Comparison of ENCODE assay signal across 20 cellular contexts in the genomic region with DNA sequence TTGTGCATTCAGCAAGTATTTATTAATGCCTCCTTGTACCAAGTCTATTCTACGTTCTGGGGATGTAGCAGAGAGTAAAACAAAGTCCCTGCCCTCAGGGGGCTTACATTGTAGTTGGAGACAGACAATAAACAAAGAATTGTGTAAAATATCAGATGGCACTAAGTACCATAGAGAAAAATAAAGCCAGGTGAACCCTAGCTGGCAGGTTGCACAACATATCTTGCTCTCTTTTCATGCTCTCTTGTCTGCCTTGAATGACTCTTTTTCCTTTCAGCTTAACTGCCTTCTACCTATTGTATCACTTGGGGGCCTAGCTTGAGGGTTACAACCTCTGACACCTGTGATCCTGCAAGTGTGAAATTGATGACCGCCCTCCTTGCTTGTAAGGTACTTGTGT. TPM values are rescaled to one million over a fixed set of nuclear protein-coding genes. Genes with fewer than 3 reads are reported as not detected.
A peak's percentile ranks its signal among the peaks of the same experiment; 100 is the strongest.
DNase-seq lines count a peak whose midpoint lies in the region; ATAC-seq and TF ChIP-seq lines count a peak whose summit lies in the region.
"Had no signal": no experiment of that assay in that cellular context is flagged by ENCODE, and none has a peak within 500 bp of the region (broad histone marks: within the 10 kb centered on the region; RNA-seq: fewer than 3 reads in every experiment).

No MANE protein-coding gene starts in this region.

- H4K20me1 ChIP-seq in OCI-LY3 (ENCODE audit: insufficient read depth, low read length): no peaks in the 10 kb centered on the region
- no peaks in the 10 kb centered on the region for H4K20me1 ChIP-seq in H9 (ENCODE audit: control insufficient read depth, insufficient read depth, insufficient read length)

- peaks cover 61% of the 10 kb centered on the region for H3K27me3 ChIP-seq in OCI-LY3 (ENCODE audit: low read depth, low read length)
- H3K27me3 ChIP-seq in brain microvascular endothelial cell (replicated peaks): no peaks in the 10 kb centered on the region
- H3K27me3 ChIP-seq in trophoblast cell (ENCODE audit: insufficient read depth, low read length): no peaks in the 10 kb centered on the region
- H3K27me3 ChIP-seq in stomach: no peaks in the 10 kb centered on the region
- no peaks in the 10 kb centered on the region for H3K27me3 ChIP-seq in H9 (ENCODE audit: insufficient read depth, low read length)
- H3K27me3 ChIP-seq: MG63, neutrophil had no signal

- no peak overlapping the region for H3K4me3 ChIP-seq in OCI-LY3 (ENCODE audit: low read length)
- H3K4me3 ChIP-seq in brain microvascular endothelial cell (ENCODE audit: low read depth, low read length): no peak overlapping the region
- H3K4me3 ChIP-seq in trophoblast cell (ENCODE audit: low read depth, low read length): no peak overlapping the region
- H3K4me3 ChIP-seq in stomach: no peak overlapping the region
- H3K4me3 ChIP-seq: MG63, SK-N-MC, skin epidermis, thoracic aorta had no signal

- H3K9ac ChIP-seq in OCI-LY3 (ENCODE audit: low read length) (no peak overlapping the region), trophoblast cell (ENCODE audit: low read length) (no peak overlapping the region), H9 (ENCODE audit: extremely low read depth, insufficient read length, low read length) (no peak overlapping the region)

- no peak overlapping the region for H3K27ac ChIP-seq in OCI-LY3 (ENCODE audit: low read length)
- H3K27ac ChIP-seq in brain microvascular endothelial cell: peak overlapping the region; percentile 81
- peak overlapping the region; percentile 97 for H3K27ac ChIP-seq in trophoblast cell (ENCODE audit: low read depth, low read length)
- H3K27ac ChIP-seq in stomach: no peak overlapping the region
- H3K27ac ChIP-seq in H9 (ENCODE audit: insufficient read length, low read depth, low read length): no peak overlapping the region
- H3K27ac ChIP-seq: neutrophil, SK-N-MC, thoracic aorta had no signal

- H4K91ac ChIP-seq in trophoblast cell (ENCODE audit: low read depth, low read length): peak overlapping the region; percentile 93
- H4K91ac ChIP-seq in H9 (ENCODE audit: insufficient read length, low read depth, low read length): no peak overlapping the region

- H2BK120ac ChIP-seq in trophoblast cell (ENCODE audit: insufficient read depth, low read length, poor library complexity) (peak overlapping the region; percentile 67), H9 (ENCODE audit: low read depth, low read length, poor library complexity, severe bottlenecking) (no peak overlapping the region)

- H3K4ac ChIP-seq in trophoblast cell (ENCODE audit: low read depth, low read length) (peak overlapping the region; percentile 40), H9 (ENCODE audit: low read depth, low read length) (no peak overlapping the region)

- H2BK5ac ChIP-seq in trophoblast cell (ENCODE audit: low read depth, low read length, poor library complexity) (peak overlapping the region; percentile 82), H9 (ENCODE audit: insufficient read length, low read length) (no peak overlapping the region)

- no peak for TF ChIP-seq EP300 in stomach (IDR thresholded peaks at IDR 0.05)

- no CpG with 5 or more reads among the region's 2 CpGs for WGBS in trophoblast cell (ENCODE audit: extremely low coverage, insufficient coverage, insufficient read length)
- WGBS in stomach, 5 donors: 81 to 89% (median 88%) methylated on average over 2 of the region's 2 CpGs
- no CpG with 5 or more reads among the region's 2 CpGs for WGBS in H9 (ENCODE audit: extremely low coverage, insufficient read length, low lambda C conversion rate)

- peak overlapping the region; percentile 92 for H3K27ac Mint-ChIP-seq in T-helper 1 cell treated with Interleukin-12 subunit alpha and Interleukin-12 subunit beta and Interleukin-4 antibody, amounts not matched to agents 30 μg/mL and 1 μg/mL, for 36 hours
- peak overlapping the region in 1 of 3 experiments; percentile 27; a peak in 1 of 7 replicates for H3K27ac Mint-ChIP-seq in H9

- no peak overlapping the region for H3K56ac ChIP-seq in H9 (ENCODE audit: insufficient read length, low read depth, low read length)

- H3K79me2 ChIP-seq in OCI-LY3 (ENCODE audit: low read length) (no peaks in the 10 kb centered on the region), trophoblast cell (ENCODE audit: control insufficient read depth, insufficient read depth, low read length, poor library complexity) (peaks cover 4% of the 10 kb centered on the region), H9 (ENCODE audit: insufficient read depth, low read length) (no peaks in the 10 kb centered on the region)

- H3K36me3 ChIP-seq in OCI-LY3 (replicated peaks; ENCODE audit: low read depth, low read length) (no peaks in the 10 kb centered on the region), brain microvascular endothelial cell (replicated peaks) (no peaks in the 10 kb centered on the region), trophoblast cell (ENCODE audit: control insufficient read depth in 1 of 2, insufficient read depth in 2 of 2, low read length in 2 of 2) (no peaks in the 10 kb centered on the region), stomach (no peaks in the 10 kb centered on the region)
- H3K36me3 ChIP-seq: MG63, neutrophil, thoracic aorta had no signal

- intact Hi-C loops in stomach (cut with DNase I; ENCODE audit: low total_unique reads): no loop called here

- H3K4me3 Mint-ChIP-seq in T-helper 1 cell treated with Interleukin-12 subunit alpha and Interleukin-12 subunit beta and Interleukin-4 antibody, amounts not matched to agents 30 μg/mL and 1 μg/mL, for 36 hours: peak overlapping the region; percentile 68
- no peak overlapping the region for H3K4me3 Mint-ChIP-seq in H9

- H4K12ac ChIP-seq in trophoblast cell (ENCODE audit: low read depth, low read length): no peak overlapping the region

- H3K23ac ChIP-seq in trophoblast cell (ENCODE audit: low read length) (no peak overlapping the region), H9 (ENCODE audit: insufficient read length, low read depth, low read length) (no peak overlapping the region)

- no peak overlapping the region for H2BK15ac ChIP-seq in H9 (ENCODE audit: low read depth, low read length)

- H2BK20ac ChIP-seq in H9 (ENCODE audit: low read depth, low read length, poor library complexity, severe bottlenecking): no peak overlapping the region

- no peak for TF ChIP-seq POLR2A in stomach (IDR thresholded peaks at IDR 0.05)

- TF ChIP-seq CTCF in OCI-LY3 (IDR thresholded peaks at IDR 0.05; ENCODE audit: low read depth, low read length): no peak
- TF ChIP-seq CTCF in brain microvascular endothelial cell (IDR thresholded peaks at IDR 0.05; ENCODE audit: low read depth, low read length, missing control alignments): no peak
- TF ChIP-seq CTCF in stomach (IDR thresholded peaks at IDR 0.05): no peak
- TF ChIP-seq CTCF in H9 (conservative IDR thresholded peaks at IDR 0.05): no peak

- peaks cover 49% of the 10 kb centered on the region for H3K4me1 Mint-ChIP-seq in T-helper 1 cell treated with Interleukin-12 subunit alpha and Interleukin-12 subunit beta and Interleukin-4 antibody, amounts not matched to agents 30 μg/mL and 1 μg/mL, for 36 hours (ENCODE audit: low read depth)
- H3K4me1 Mint-ChIP-seq in H9: peaks cover 9 to 14% of the 10 kb centered on the region in 2 experiments; a peak in 3 of 4 replicates

- H4K8ac ChIP-seq in trophoblast cell (ENCODE audit: low read depth, low read length) (peak overlapping the region; percentile 69), H9 (replicated peaks; ENCODE audit: insufficient read length, low read depth, low read length) (no peak overlapping the region)

- no peak overlapping the region for H4K5ac ChIP-seq in H9 (ENCODE audit: insufficient read length, low read depth, low read length)

- peak overlapping the region; percentile 56 for H2AK5ac ChIP-seq in trophoblast cell (ENCODE audit: low read length)
- H2AK5ac ChIP-seq in H9 (ENCODE audit: insufficient read length, low read length): no peak overlapping the region

- in situ Hi-C loops in brain microvascular endothelial cell (cut with HindIII; ENCODE audit: low pct_ligation_motif_present, low sequenced_read_pairs): no loop called here

- H3T11ph ChIP-seq in H9 (ENCODE audit: low read length): no peak overlapping the region

- H3K27me3 Mint-ChIP-seq in T-helper 1 cell treated with Interleukin-12 subunit alpha and Interleukin-12 subunit beta and Interleukin-4 antibody, amounts not matched to agents 30 μg/mL and 1 μg/mL, for 36 hours (ENCODE audit: low read depth): peaks cover 28% of the 10 kb centered on the region
- H3K27me3 Mint-ChIP-seq in H9 (ENCODE audit: low read depth): no peaks in the 10 kb centered on the region
- H3K27me3 Mint-ChIP-seq: activated B cell treated with CpG ODN at 0.5 μM for 24 hours had no signal

- DNase-seq in T-helper 1 cell: no peak
- DNase-seq in brain microvascular endothelial cell: no peak
- DNase-seq in trophoblast cell: peak in 1 of 2 donors; percentile 18
- DNase-seq in stomach: no peak
- DNase-seq in H9: no peak
- DNase-seq: activated B cell treated with CpG ODN at 0.5 μM for 24 hours, activated gamma-delta T cell, erythroblast, MG63, NCI-H2171 treated with DMSO at 0.1 percent for 48 hours had no signal

- peak overlapping the region; percentile 84 for H3K4me2 ChIP-seq in OCI-LY3 (ENCODE audit: low read length)
- peak overlapping the region; percentile 17 for H3K4me2 ChIP-seq in trophoblast cell (ENCODE audit: low read length)
- no peak overlapping the region for H3K4me2 ChIP-seq in H9 (ENCODE audit: insufficient read depth, insufficient read length, low read length)

- ATAC-seq in GM18870 (IDR thresholded peaks at IDR 0.05; ENCODE audit: unreplicated experiment): no peak

- H3K18ac ChIP-seq in trophoblast cell (ENCODE audit: low read length) (peak overlapping the region; percentile 40), H9 (ENCODE audit: insufficient read length, low read depth, low read length) (no peak overlapping the region)

- H3K23me2 ChIP-seq in H9 (ENCODE audit: insufficient read length, low read depth, low read length, poor library complexity, severe bottlenecking): no peaks in the 10 kb centered on the region

- peaks cover 6% of the 10 kb centered on the region for H3K9me3 Mint-ChIP-seq in T-helper 1 cell treated with Interleukin-12 subunit alpha and Interleukin-12 subunit beta and Interleukin-4 antibody, amounts not matched to agents 30 μg/mL and 1 μg/mL, for 36 hours
- no peaks in the 10 kb centered on the region for H3K9me3 Mint-ChIP-seq in H9
- H3K9me3 Mint-ChIP-seq: activated B cell treated with CpG ODN at 0.5 μM for 24 hours had no signal

- H3K14ac ChIP-seq in trophoblast cell (ENCODE audit: low read length) (peak overlapping the region; percentile 15), H9 (ENCODE audit: insufficient read depth, low read length) (no peak overlapping the region)

- peaks cover 9% of the 10 kb centered on the region for H3K36me3 Mint-ChIP-seq in T-helper 1 cell treated with Interleukin-12 subunit alpha and Interleukin-12 subunit beta and Interleukin-4 antibody, amounts not matched to agents 30 μg/mL and 1 μg/mL, for 36 hours (ENCODE audit: low read depth)
- no peaks in the 10 kb centered on the region for H3K36me3 Mint-ChIP-seq in H9 (ENCODE audit: insufficient read depth in 1 of 3, low read depth in 3 of 3)

- peaks cover 32% of the 10 kb centered on the region for H3K4me1 ChIP-seq in OCI-LY3 (ENCODE audit: low read length)
- H3K4me1 ChIP-seq in trophoblast cell (ENCODE audit: control insufficient read depth in 1 of 2, insufficient read depth in 2 of 2, low read length in 2 of 2): peaks cover 21 to 23% of the 10 kb centered on the region in 2 experiments
- peaks cover 0 to 4% (median 0%) of the 10 kb centered on the region in 4 donors for H3K4me1 ChIP-seq in stomach
- H3K4me1 ChIP-seq in H9 (ENCODE audit: insufficient read depth, low read length): no peaks in the 10 kb centered on the region; the same call in 1 of the 2 replicates

- H3K9me3 ChIP-seq in OCI-LY3 (ENCODE audit: insufficient read depth, low read length) (no peaks in the 10 kb centered on the region), trophoblast cell (ENCODE audit: insufficient read depth, low read depth, low read length) (no peaks in the 10 kb centered on the region), stomach (no peaks in the 10 kb centered on the region), H9 (ENCODE audit: control insufficient read depth, low read depth, low read length) (no peaks in the 10 kb centered on the region)
- H3K9me3 ChIP-seq: MG63, neutrophil, thoracic aorta had no signal

- H2AFZ ChIP-seq in OCI-LY3 (ENCODE audit: low read depth, low read length): no peak overlapping the region
- no peak overlapping the region for H2AFZ ChIP-seq in trophoblast cell (ENCODE audit: insufficient read depth, low read length, poor library complexity)
- H2AFZ ChIP-seq in H9 (ENCODE audit: low read length): no peak overlapping the region

- H2BK12ac ChIP-seq in trophoblast cell (ENCODE audit: low read length) (peak overlapping the region; percentile 86), H9 (ENCODE audit: insufficient read length, low read depth, low read length) (no peak overlapping the region)

- H3K79me1 ChIP-seq in trophoblast cell (ENCODE audit: low read length): peaks cover 26% of the 10 kb centered on the region
- H3K79me1 ChIP-seq in H9 (ENCODE audit: insufficient read depth, low read depth, low read length, poor library complexity, severe bottlenecking): no peaks in the 10 kb centered on the region

RNA-seq across cellular contexts. Expression of gene FASLG, which starts 20.7 kb away (rescaled TPM):
- 0.31 and 0.37 TPM in 2 replicates for polyA plus RNA-seq in trophoblast cell (2013)
- total RNA-seq in stomach (not detected), H9 (2021) (not detected in 2 replicates)
- polyA plus RNA-seq in stomach: under 1 TPM in 2 of 3 donors, not detected in 1; 0.05 to 0.12 TPM
- total RNA-seq: A172, activated B cell treated with CpG ODN at 0.5 μM for 24 hours, chondrocyte, lower leg skin, thoracic aorta had no signal

Comparison
In these comparisons a context has a peak if more than half of its experiments do, and no peak if none do; other contexts are left out.
1. H3K27ac ChIP-seq: peak in brain microvascular endothelial cell (single experiment) and trophoblast cell (single experiment); none in OCI-LY3 (single experiment), stomach (0 of 5) and H9 (single experiment).